In genomic region chr11:12914401-12914912, GRCh38 we compare ENCODE assay signal across 8 cellular contexts.
DNase-seq lines count a peak whose midpoint lies in the region; ATAC-seq and TF ChIP-seq lines count a peak whose summit lies in the region.

No MANE protein-coding gene starts in this region.

- no TSS peak for BruUV-seq in A673 (replicated peaks; lab: Mats Ljungman, UMichigan)
- no TSS peak for BruUV-seq in MCF 10A (replicated peaks; lab: Mats Ljungman, UMichigan)

- peak; percentile 44 for DNase-seq in A673 (ENCODE audit: low spot score)
- DNase-seq in GM13976 (ENCODE audit: low spot score) = peak; percentile 47
- DNase-seq in NCI-H2196 (lab: John Stamatoyannopoulos, UW; ENCODE audit: unreplicated experiment) = peak; percentile 60
- DNase-seq in MCF 10A (ENCODE audit: unreplicated experiment) = peak; percentile 16
- DNase-seq in stimulated activated CD4-positive, alpha-beta T cell treated with anti-CD3 and anti-CD28 coated beads, Interleukin-1b, Interleukin-23, amount 100 ng/mL, for 48 hours = peak; percentile 7

- H3K27me3 Mint-ChIP-seq in MCF 10A (ENCODE audit: insufficient read depth, unreplicated experiment) = no peaks in the 10 kb centered on the region

- peak; percentile 77 for TF ChIP-seq CTCF in A673 (conservative IDR thresholded peaks at IDR 0.05; ENCODE audit: low read depth, low read length)
- TF ChIP-seq CTCF in GM13976 (IDR thresholded peaks at IDR 0.05; ENCODE audit: borderline replicate concordance, control extremely low read depth, extremely low read depth, insufficient read depth, missing control alignments) = peak; percentile 28
- TF ChIP-seq CTCF in MCF 10A (IDR thresholded peaks at IDR 0.05; ENCODE audit: unreplicated experiment) = peak; percentile 35

- peaks cover 29% of the 10 kb centered on the region for H3K36me3 Mint-ChIP-seq in MCF 10A (ENCODE audit: insufficient read depth, unreplicated experiment)

- H3K4me1 ChIP-seq in A673 (ENCODE audit: insufficient read depth, low read length, poor library complexity, severe bottlenecking) (no peaks in the 10 kb centered on the region), iPS-15b (ENCODE audit: control insufficient read depth, insufficient read depth, low read length) (peaks cover 20% of the 10 kb centered on the region)

- ATAC-seq in GM21447 (IDR thresholded peaks at IDR 0.05; ENCODE audit: unreplicated experiment) (no peak), HG03139 (IDR thresholded peaks at IDR 0.05; ENCODE audit: unreplicated experiment) (no peak)

- H3K27ac Mint-ChIP-seq in MCF 10A (ENCODE audit: low read depth, unreplicated experiment) = no peak overlapping the region

- no peaks in the 10 kb centered on the region for H3K4me1 Mint-ChIP-seq in MCF 10A (ENCODE audit: insufficient read depth, unreplicated experiment)

- H3K36me3 ChIP-seq in A673 (ENCODE audit: insufficient read depth, low read length, poor library complexity, severe bottlenecking) (peaks cover 2% of the 10 kb centered on the region), iPS-15b (ENCODE audit: control insufficient read depth, insufficient read depth, low read length) (no peaks in the 10 kb centered on the region)

- in situ Hi-C loops in GM13976 (cut with MboI; ENCODE audit: low sequenced_read_pairs, unreplicated experiment) = no loop called here

- H3K9me3 Mint-ChIP-seq in MCF 10A (ENCODE audit: unreplicated experiment) = no peaks in the 10 kb centered on the region

- CTCF ChIA-PET in A673 (lab: Charles Lee) = interaction anchor here (0.6 to 1.1 kb wide), 4 partner anchors 14 to 626 kb away, joined by 3 to 5 read pairs (median 4); no protein-coding TSS in a partner anchor
- CTCF ChIA-PET in MCF 10A (lab: Yijun Ruan, JAX) = interaction anchor here (0.6 to 1.9 kb wide), 8 partner anchors 10 to 583 kb away, joined by 3 to 8 read pairs (median 4); no protein-coding TSS in a partner anchor

- no peak overlapping the region for H3K4me3 ChIP-seq in A673 (ENCODE audit: low read depth, low read length, poor library complexity, severe bottlenecking)
- no peak overlapping the region for H3K4me3 ChIP-seq in iPS-15b (ENCODE audit: low read depth, low read length)

- intact Hi-C loops in A673 (cut with micrococcal nuclease; ENCODE audit: unreplicated experiment) (no loop called here), MCF 10A (cut with micrococcal nuclease) (no loop called here)

- H3K9me3 ChIP-seq in A673 (ENCODE audit: low read depth, low read length, poor library complexity, severe bottlenecking) (no peaks in the 10 kb centered on the region), iPS-15b (ENCODE audit: control insufficient read depth, insufficient read depth, low read length) (no peaks in the 10 kb centered on the region)

- H3K9ac ChIP-seq in iPS-15b (ENCODE audit: low read depth, low read length) = peak overlapping the region; percentile 37

- H3K27ac ChIP-seq in A673 (ENCODE audit: low read depth, low read length, poor library complexity, severe bottlenecking) = no peak overlapping the region

- H3K4me3 Mint-ChIP-seq in MCF 10A (ENCODE audit: unreplicated experiment) = no peak overlapping the region

- POLR2A ChIA-PET in A673 (lab: Charles Lee; ENCODE audit: low non-redundant PET) = interaction anchor here (0.6 kb wide), 1 partner anchor 21 kb away, joined by 3 read pairs; no protein-coding TSS in a partner anchor
- POLR2A ChIA-PET in MCF 10A (lab: Yijun Ruan, JAX) = interaction anchor here (0.6 kb wide), 1 partner anchor 887 kb away, joined by 3 read pairs; no protein-coding TSS in a partner anchor

- H3K27me3 ChIP-seq in A673 (replicated peaks; ENCODE audit: insufficient read depth, low read depth, low read length, poor library complexity) (no peaks in the 10 kb centered on the region), iPS-15b (ENCODE audit: control insufficient read depth, insufficient read depth, low read length) (no peaks in the 10 kb centered on the region)

Comparison
In these comparisons a context has a peak if more than half of its experiments do, and no peak if none do; other contexts are left out.
1. DNase-seq: peak in every context shown above with its lines; median percentile 60 in NCI-H2196; 47 in GM13976; 44 in A673; 16 in MCF 10A; 7 in stimulated activated CD4-positive, alpha-beta T cell treated with anti-CD3 and anti-CD28 coated beads, Interleukin-1b, Interleukin-23, amount 100 ng/mL, for 48 hours.